In genomic region chr6:168150551-168151444, GRCh38 we compare ENCODE assay signal across 10 cellular contexts.
DNase-seq lines count a peak whose midpoint lies in the region; TF ChIP-seq lines count a peak whose summit lies in the region.
"Had no signal": no experiment of that assay in that cellular context is flagged by ENCODE, and none has a peak within 500 bp of the region (broad histone marks: within the 10 kb centered on the region; RNA-seq: fewer than 3 reads in every experiment).

No MANE protein-coding gene starts in this region.

- peaks cover 6% of the 10 kb centered on the region for H3K27me3 ChIP-seq in kidney epithelial cell (ENCODE audit: control insufficient read depth, insufficient read depth, low read length)
- H3K27me3 ChIP-seq in smooth muscle cell (ENCODE audit: low read depth): no peaks in the 10 kb centered on the region
- H3K27me3 ChIP-seq in Karpas-422 (ENCODE audit: low read length): no peaks in the 10 kb centered on the region
- no peaks in the 10 kb centered on the region for H3K27me3 ChIP-seq in MG63

- TF ChIP-seq CTCF in VCaP (conservative IDR thresholded peaks at IDR 0.05) (peak; percentile 82), kidney epithelial cell (IDR thresholded peaks at IDR 0.05; ENCODE audit: insufficient read depth, low read length, poor library complexity, severe bottlenecking) (peak; percentile 68), smooth muscle cell (IDR thresholded peaks at IDR 0.05; ENCODE audit: borderline replicate concordance, insufficient read depth, poor library complexity, severe bottlenecking) (peak; percentile 56)

- H3K9me2 ChIP-seq in Karpas-422 (replicated peaks; ENCODE audit: insufficient read depth, low read length): no peaks in the 10 kb centered on the region

- DNase-seq in DMS 273 (lab: John Stamatoyannopoulos, UW; ENCODE audit: unreplicated experiment): peak; percentile 6
- DNase-seq in DMS 273 treated with DMSO at 0.1 percent for 48 hours (lab: John Stamatoyannopoulos, UW): no peak
- DNase-seq in kidney epithelial cell (ENCODE audit: low read depth): no peak
- DNase-seq in smooth muscle cell (lab: John Stamatoyannopoulos, UW; ENCODE audit: unreplicated experiment): no peak
- DNase-seq in NCI-H446 treated with DMSO at 0.1 percent for 48 hours (lab: John Stamatoyannopoulos, UW): no peak
- DNase-seq in Karpas-422: no peak
- DNase-seq in MG63: no peak
- DNase-seq: 8988T; activated naive CD8-positive, alpha-beta T cell treated with anti-CD3 and anti-CD28 coated beads for 36 hours had no signal

- H3K36me3 ChIP-seq in kidney epithelial cell (ENCODE audit: control insufficient read depth, insufficient read depth, low read length) (no peaks in the 10 kb centered on the region), smooth muscle cell (ENCODE audit: low read depth) (no peaks in the 10 kb centered on the region), Karpas-422 (ENCODE audit: insufficient read depth, low read length) (no peaks in the 10 kb centered on the region), MG63 (no peaks in the 10 kb centered on the region)

- H3K4me3 ChIP-seq in kidney epithelial cell (ENCODE audit: low read depth, low read length) (no peak overlapping the region), smooth muscle cell (no peak overlapping the region), Karpas-422 (ENCODE audit: low read length) (no peak overlapping the region), MG63 (no peak overlapping the region)

- no peaks in the 10 kb centered on the region for H3K9me3 ChIP-seq in smooth muscle cell (replicated peaks; ENCODE audit: low read depth)
- no peaks in the 10 kb centered on the region for H3K9me3 ChIP-seq in Karpas-422 (ENCODE audit: low read length)
- no peaks in the 10 kb centered on the region for H3K9me3 ChIP-seq in MG63

- H3K9ac ChIP-seq in smooth muscle cell (ENCODE audit: low read depth): no peak overlapping the region
- H3K9ac ChIP-seq in Karpas-422 (ENCODE audit: low read length): no peak overlapping the region

- no peak overlapping the region for H3K4me2 ChIP-seq in smooth muscle cell
- no peak overlapping the region for H3K4me2 ChIP-seq in Karpas-422 (ENCODE audit: low read depth, low read length, poor library complexity, severe bottlenecking)

- no peaks in the 10 kb centered on the region for H3K4me1 ChIP-seq in smooth muscle cell (ENCODE audit: low read depth)
- H3K4me1 ChIP-seq in Karpas-422 (ENCODE audit: low read length): no peaks in the 10 kb centered on the region

- WGBS in smooth muscle cell (ENCODE audit: low lambda C conversion rate): 76% methylated on average over 30 of the region's 30 CpGs

- H2AFZ ChIP-seq in smooth muscle cell (ENCODE audit: low read depth): no peak overlapping the region
- no peak overlapping the region for H2AFZ ChIP-seq in Karpas-422 (ENCODE audit: low read length)

- peak overlapping the region; percentile 44; the same call in 1 of the 2 replicates for H3K27ac ChIP-seq in VCaP
- no peak overlapping the region for H3K27ac ChIP-seq in smooth muscle cell (ENCODE audit: low read depth)
- no peak overlapping the region for H3K27ac ChIP-seq in Karpas-422 (ENCODE audit: low read length)

- no peaks in the 10 kb centered on the region for H3F3A ChIP-seq in smooth muscle cell (ENCODE audit: low read depth)

- H4K20me1 ChIP-seq in smooth muscle cell (ENCODE audit: low read depth): no peaks in the 10 kb centered on the region
- no peaks in the 10 kb centered on the region for H4K20me1 ChIP-seq in Karpas-422 (ENCODE audit: insufficient read depth, low read depth, low read length)

- H3K79me2 ChIP-seq in smooth muscle cell (ENCODE audit: low read depth) (no peaks in the 10 kb centered on the region), Karpas-422 (ENCODE audit: low read length) (no peaks in the 10 kb centered on the region)
